8 cellular contexts compared by ENCODE assay signal in the genomic region with DNA sequence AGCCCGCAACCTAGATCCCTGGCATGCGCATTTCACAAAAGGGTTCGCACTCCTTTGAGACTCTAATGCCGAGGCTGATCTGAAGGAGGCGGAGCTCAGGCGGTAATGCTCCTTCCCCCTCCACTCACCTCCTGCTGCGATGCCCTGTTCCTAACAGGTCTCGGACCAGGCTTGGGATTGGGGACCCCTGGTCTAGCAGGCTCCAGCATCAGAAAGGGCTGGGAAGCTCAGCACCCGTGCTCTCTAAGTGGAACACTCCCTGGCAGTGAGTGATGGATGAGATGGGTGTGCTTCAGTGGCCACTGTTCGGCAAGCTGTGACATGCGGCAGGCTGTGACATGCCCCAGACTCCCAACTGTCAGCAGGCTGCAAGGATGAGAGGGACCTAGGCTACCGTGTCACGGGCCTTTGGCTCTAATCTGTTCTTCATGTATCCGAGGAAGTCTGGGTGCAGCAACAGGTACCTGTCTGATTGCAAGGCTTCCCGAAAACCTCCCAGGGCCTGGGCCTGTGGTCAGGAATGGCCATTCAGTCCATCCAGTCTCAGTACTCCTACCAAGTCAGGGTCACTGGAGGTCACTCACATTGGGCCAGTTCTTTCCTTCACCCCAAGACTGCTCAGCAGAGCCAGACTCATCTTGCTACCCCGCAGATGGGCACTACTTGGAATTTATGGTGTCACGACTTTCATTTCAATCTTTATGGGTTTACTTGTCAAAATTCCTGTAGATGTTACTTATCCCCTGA. TPM values are rescaled to one million over a fixed set of nuclear protein-coding genes. Genes with fewer than 3 reads are reported as not detected.
DNase-seq lines count a peak whose midpoint lies in the region; ATAC-seq and TF ChIP-seq lines count a peak whose summit lies in the region.

No MANE protein-coding gene starts in this region.

- H3K36me3 Mint-ChIP-seq in activated naive CD4-positive, alpha-beta T cell treated with anti-CD3 and anti-CD28 coated beads, Interleukin-2, amount 50 U/mL, for 24 hours = peaks cover 5% of the 10 kb centered on the region
- peaks cover 0 to 20% of the 10 kb centered on the region in 2 donors for H3K36me3 Mint-ChIP-seq in activated naive CD4-positive, alpha-beta T cell treated with anti-CD3 and anti-CD28 coated beads, Interleukin-2, amount 50 U/mL, for 72 hours

- H3K4me1 ChIP-seq in vagina = peaks cover 29% of the 10 kb centered on the region

- no peak for TF ChIP-seq POLR2A in vagina (IDR thresholded peaks at IDR 0.05)

- no peak for ATAC-seq in activated naive CD4-positive, alpha-beta T cell treated with anti-CD3 and anti-CD28 coated beads, Interleukin-2, amount 50 U/mL, for 72 hours
- ATAC-seq in esophagus mucosa (peak; percentile 81), HG02852 (IDR thresholded peaks at IDR 0.05; ENCODE audit: unreplicated experiment) (no peak), GM19023 (IDR thresholded peaks at IDR 0.05; ENCODE audit: unreplicated experiment) (no peak), omental fat pad (ENCODE audit: low FRiP score) (no peak)

- no peak for TF ChIP-seq CTCF in vagina (IDR thresholded peaks at IDR 0.05)
- no peak for TF ChIP-seq CTCF in omental fat pad (IDR thresholded peaks at IDR 0.05)

- peak overlapping the region; percentile 8 for H3K4me3 Mint-ChIP-seq in activated naive CD4-positive, alpha-beta T cell treated with anti-CD3 and anti-CD28 coated beads, Interleukin-2, amount 50 U/mL, for 24 hours

- H3K4me1 Mint-ChIP-seq in activated naive CD4-positive, alpha-beta T cell treated with anti-CD3 and anti-CD28 coated beads, Interleukin-2, amount 50 U/mL, for 24 hours = peaks cover 8% of the 10 kb centered on the region

- intact Hi-C loops in vagina (cut with DNase I) = no loop called here

- peak overlapping the region; percentile 74 for H3K27ac ChIP-seq in vagina

- no peaks in the 10 kb centered on the region for H3K36me3 ChIP-seq in vagina

- H3K9me3 ChIP-seq in vagina = no peaks in the 10 kb centered on the region

- H3K27me3 Mint-ChIP-seq in activated naive CD4-positive, alpha-beta T cell treated with anti-CD3 and anti-CD28 coated beads, Interleukin-2, amount 50 U/mL, for 24 hours = peaks cover 35% of the 10 kb centered on the region

- no peak overlapping the region for H3K27ac Mint-ChIP-seq in activated naive CD4-positive, alpha-beta T cell treated with anti-CD3 and anti-CD28 coated beads, Interleukin-2, amount 50 U/mL, for 24 hours
- H3K27ac Mint-ChIP-seq in activated naive CD4-positive, alpha-beta T cell treated with anti-CD3 and anti-CD28 coated beads, Interleukin-2, amount 50 U/mL, for 72 hours = no peak overlapping the region

- H3K27me3 ChIP-seq in vagina = no peaks in the 10 kb centered on the region

- DNase-seq in activated naive CD4-positive, alpha-beta T cell treated with anti-CD3 and anti-CD28 coated beads, Interleukin-2, amount 50 U/mL, for 72 hours (ENCODE audit: low spot score in 2 of 2) = no peak
- DNase-seq in NCI-H524 treated with DMSO at 0.1 percent for 48 hours (lab: John Stamatoyannopoulos, UW) (peak; percentile 96), vagina (ENCODE audit: extremely low spot score in 2 of 2) (no peak), omental fat pad (ENCODE audit: low spot score) (no peak)

- H3K9me3 Mint-ChIP-seq in activated naive CD4-positive, alpha-beta T cell treated with anti-CD3 and anti-CD28 coated beads, Interleukin-2, amount 50 U/mL, for 24 hours = no peaks in the 10 kb centered on the region
- H3K9me3 Mint-ChIP-seq in activated naive CD4-positive, alpha-beta T cell treated with anti-CD3 and anti-CD28 coated beads, Interleukin-2, amount 50 U/mL, for 72 hours = no peaks in the 10 kb centered on the region

- no peak overlapping the region for H3K4me3 ChIP-seq in vagina

RNA-seq across cellular contexts. Expression of a gene that starts 1.3 kb away (rescaled TPM):
- not detected for total RNA-seq in activated naive CD4-positive, alpha-beta T cell treated with anti-CD3 and anti-CD28 coated beads, Interleukin-2, amount 50 U/mL, for 72 hours
- total RNA-seq in esophagus mucosa (24.0 TPM), vagina (24.8 TPM), omental fat pad (10 to 100 TPM in 2 of 4 donors, 1 to 10 TPM in 2; 4.2 to 12.1 (median 9.7) TPM)

RNA-seq across cellular contexts. Expression of a gene that starts 47.1 kb away (rescaled TPM):
- total RNA-seq in activated naive CD4-positive, alpha-beta T cell treated with anti-CD3 and anti-CD28 coated beads, Interleukin-2, amount 50 U/mL, for 72 hours = not detected
- 0.64 TPM for total RNA-seq in esophagus mucosa
- 21.4 TPM for total RNA-seq in vagina
- total RNA-seq in omental fat pad = 10 to 100 TPM in 1 of 4 donors, 1 to 10 TPM in 3; 2.3 to 20.0 (median 3.5) TPM

RNA-seq across cellular contexts. Expression of a gene that starts 49.4 kb away (rescaled TPM):
- not detected for total RNA-seq in activated naive CD4-positive, alpha-beta T cell treated with anti-CD3 and anti-CD28 coated beads, Interleukin-2, amount 50 U/mL, for 72 hours
- total RNA-seq in esophagus mucosa = 2.6 TPM
- total RNA-seq in vagina = 30.0 TPM
- total RNA-seq in omental fat pad = 10 to 100 TPM; 18.9 to 46.2 (median 35.2) TPM

RNA-seq across cellular contexts. Expression of a gene that starts 56.6 kb away (rescaled TPM):
- total RNA-seq in activated naive CD4-positive, alpha-beta T cell treated with anti-CD3 and anti-CD28 coated beads, Interleukin-2, amount 50 U/mL, for 72 hours = 1 to 10 TPM; 1.0 to 3.0 TPM
- total RNA-seq in esophagus mucosa (16.9 TPM), vagina (4.4 TPM), omental fat pad (1 to 10 TPM in 3 of 4 donors, under 1 TPM in 1; 0.46 to 4.6 (median 1.9) TPM)

Comparison
In these comparisons a context has a peak if more than half of its experiments do, and no peak if none do; other contexts are left out.
1. RNA of a gene that starts 1.3 kb away (total RNA-seq): 24.8 TPM in vagina (single experiment), 24.0 TPM in esophagus mucosa (single experiment) and 4.2 to 12.1 TPM in omental fat pad; not detected in activated naive CD4-positive, alpha-beta T cell treated with anti-CD3 and anti-CD28 coated beads, Interleukin-2, amount 50 U/mL, for 72 hours; every median in the first group is over 4 times any median in the second.